Comparison of ENCODE assay signal across 16 cellular contexts in the genomic region with DNA sequence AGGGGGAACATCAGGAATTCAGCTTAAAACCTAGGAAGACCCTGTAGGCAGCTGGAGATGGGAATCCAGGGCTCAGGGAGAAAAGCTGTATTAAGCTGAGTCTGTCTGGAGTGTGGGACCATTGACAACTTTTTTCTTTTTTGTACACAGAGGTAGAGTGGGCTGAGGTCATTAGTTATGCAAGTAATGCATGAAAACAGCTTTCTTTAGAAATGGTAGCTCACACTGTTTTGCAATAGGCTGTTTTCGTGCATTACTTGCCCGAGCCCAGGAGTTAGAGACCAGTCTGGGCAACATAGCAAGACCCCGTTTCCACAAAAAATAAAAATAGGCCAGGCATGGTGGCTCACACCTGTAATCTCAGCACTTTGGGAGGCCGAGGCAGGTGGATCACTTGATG. TPM values are rescaled to one million over a fixed set of nuclear protein-coding genes. Genes with fewer than 3 reads are reported as not detected.
DNase-seq lines count a peak whose midpoint lies in the region; ATAC-seq and TF ChIP-seq lines count a peak whose summit lies in the region.
"Had no signal": no experiment of that assay in that cellular context is flagged by ENCODE, and none has a peak within 500 bp of the region (broad histone marks: within the 10 kb centered on the region; RNA-seq: fewer than 3 reads in every experiment).

No MANE protein-coding gene starts in this region.

- no peak for DNase-seq in WERI-Rb-1
- DNase-seq in fibroblast of pulmonary artery (ENCODE audit: low read depth) = peak; percentile 50
- DNase-seq in neural crest cell (ENCODE audit: low read depth, low spot score) = no peak
- no peak for DNase-seq in type B pancreatic cell (ENCODE audit: extremely low spot score, unreplicated experiment)
- no peak for DNase-seq in HuH-7.5 (ENCODE audit: low spot score)
- DNase-seq: BE2C, DMS79, NCI-H1105, NCI-H2029, NCI-H2171, NCI-H524 treated with DMSO at 0.1 percent for 48 hours, OCI-M1 had no signal

- H3K4me3 Mint-ChIP-seq in neural crest cell (no peak overlapping the region), type B pancreatic cell (no peak overlapping the region)
- H3K4me3 Mint-ChIP-seq: IgD-negative memory B cell had no signal

- H3K9me3 ChIP-seq in WERI-Rb-1 (ENCODE audit: severe bottlenecking) = no peaks in the 10 kb centered on the region
- H3K9me3 ChIP-seq: BE2C, SJSA1 had no signal

- ATAC-seq in HG02798 (IDR thresholded peaks at IDR 0.05; ENCODE audit: poor library complexity, unreplicated experiment) (no peak), HG03139 (IDR thresholded peaks at IDR 0.05; ENCODE audit: unreplicated experiment) (no peak)

- H3K9me3 Mint-ChIP-seq in neural crest cell (no peaks in the 10 kb centered on the region), type B pancreatic cell (no peaks in the 10 kb centered on the region)

- peaks cover 2% of the 10 kb centered on the region for H3K36me3 Mint-ChIP-seq in neural crest cell (ENCODE audit: low read depth)
- H3K36me3 Mint-ChIP-seq in type B pancreatic cell = no peaks in the 10 kb centered on the region

- H3K36me3 ChIP-seq in WERI-Rb-1 = no peaks in the 10 kb centered on the region
- H3K36me3 ChIP-seq: BE2C, SJSA1 had no signal

- H3K27me3 Mint-ChIP-seq in neural crest cell (ENCODE audit: low read depth) = no peaks in the 10 kb centered on the region
- H3K27me3 Mint-ChIP-seq in type B pancreatic cell = no peaks in the 10 kb centered on the region
- H3K27me3 Mint-ChIP-seq: IgD-negative memory B cell had no signal

- TF ChIP-seq CTCF in WERI-Rb-1 (IDR thresholded peaks at IDR 0.05; ENCODE audit: low read depth, low read length) (no peak), fibroblast of pulmonary artery (IDR thresholded peaks at IDR 0.05; ENCODE audit: low read length, missing control alignments) (no peak), neural crest cell (conservative IDR thresholded peaks at IDR 0.05) (no peak), type B pancreatic cell (conservative IDR thresholded peaks at IDR 0.05) (no peak)

- no peak overlapping the region for H3K4me3 ChIP-seq in WERI-Rb-1 (ENCODE audit: low read depth, low read length)
- no peak overlapping the region for H3K4me3 ChIP-seq in fibroblast of pulmonary artery (replicated peaks; ENCODE audit: low read depth, low read length)
- H3K4me3 ChIP-seq: SJSA1 had no signal

- no peaks in the 10 kb centered on the region for H3K27me3 ChIP-seq in WERI-Rb-1 (ENCODE audit: insufficient read depth, low read depth, severe bottlenecking)
- H3K27me3 ChIP-seq: BE2C, SJSA1 had no signal

- peak overlapping the region; percentile 28; the same call in 1 of the 2 replicates for H3K27ac ChIP-seq in WERI-Rb-1
- H3K27ac ChIP-seq: SJSA1 had no signal

- H3K4me1 Mint-ChIP-seq in neural crest cell (peaks cover 31% of the 10 kb centered on the region), type B pancreatic cell (ENCODE audit: unreplicated experiment) (peaks cover 35% of the 10 kb centered on the region)
- H3K4me1 Mint-ChIP-seq: IgD-negative memory B cell had no signal

- H3K27ac Mint-ChIP-seq in neural crest cell (ENCODE audit: unreplicated experiment) (peak overlapping the region; percentile 60), type B pancreatic cell (peak overlapping the region; percentile 52)

RNA-seq across cellular contexts. Expression of a gene that starts 46.5 kb away (rescaled TPM):
- total RNA-seq in neural crest cell = 24.3 and 27.6 TPM in 2 replicates
- total RNA-seq in type B pancreatic cell (ENCODE audit: low replicate concordance) = 35.8 and 54.8 TPM in 2 replicates

RNA-seq across cellular contexts. Expression of a gene that starts 46.7 kb away (rescaled TPM):
- 123 and 125 TPM in 2 replicates for total RNA-seq in neural crest cell
- 94.5 and 172 TPM in 2 replicates for total RNA-seq in type B pancreatic cell (ENCODE audit: low replicate concordance)
